1 cellular context compared by ENCODE assay signal in genomic region chr1:155107309-155108283, GRCh38.
TF ChIP-seq lines count a peak whose summit lies in the region.

No MANE protein-coding gene starts in this region.

TF ChIP-seq in HepG2, 621 proteins besides CTCF, POLR2A, EP300 and RAD21 (continued from another document and continues in another):
- no peak for TF ChIP-seq SNAPC2 (CRISPR knock-in tag; IDR thresholded peaks at IDR 0.05)
- TF ChIP-seq, protein P1, sequence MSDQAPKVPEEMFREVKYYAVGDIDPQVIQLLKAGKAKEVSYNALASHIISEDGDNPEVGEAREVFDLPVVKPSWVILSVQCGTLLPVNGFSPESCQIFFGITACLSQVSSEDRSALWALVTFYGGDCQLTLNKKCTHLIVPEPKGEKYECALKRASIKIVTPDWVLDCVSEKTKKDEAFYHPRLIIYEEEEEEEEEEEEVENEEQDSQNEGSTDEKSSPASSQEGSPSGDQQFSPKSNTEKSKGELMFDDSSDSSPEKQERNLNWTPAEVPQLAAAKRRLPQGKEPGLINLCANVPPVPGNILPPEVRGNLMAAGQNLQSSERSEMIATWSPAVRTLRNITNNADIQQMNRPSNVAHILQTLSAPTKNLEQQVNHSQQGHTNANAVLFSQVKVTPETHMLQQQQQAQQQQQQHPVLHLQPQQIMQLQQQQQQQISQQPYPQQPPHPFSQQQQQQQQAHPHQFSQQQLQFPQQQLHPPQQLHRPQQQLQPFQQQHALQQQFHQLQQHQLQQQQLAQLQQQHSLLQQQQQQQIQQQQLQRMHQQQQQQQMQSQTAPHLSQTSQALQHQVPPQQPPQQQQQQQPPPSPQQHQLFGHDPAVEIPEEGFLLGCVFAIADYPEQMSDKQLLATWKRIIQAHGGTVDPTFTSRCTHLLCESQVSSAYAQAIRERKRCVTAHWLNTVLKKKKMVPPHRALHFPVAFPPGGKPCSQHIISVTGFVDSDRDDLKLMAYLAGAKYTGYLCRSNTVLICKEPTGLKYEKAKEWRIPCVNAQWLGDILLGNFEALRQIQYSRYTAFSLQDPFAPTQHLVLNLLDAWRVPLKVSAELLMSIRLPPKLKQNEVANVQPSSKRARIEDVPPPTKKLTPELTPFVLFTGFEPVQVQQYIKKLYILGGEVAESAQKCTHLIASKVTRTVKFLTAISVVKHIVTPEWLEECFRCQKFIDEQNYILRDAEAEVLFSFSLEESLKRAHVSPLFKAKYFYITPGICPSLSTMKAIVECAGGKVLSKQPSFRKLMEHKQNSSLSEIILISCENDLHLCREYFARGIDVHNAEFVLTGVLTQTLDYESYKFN (CRISPR knock-in tag; conservative IDR thresholded peaks at IDR 0.05) = peak; percentile 71
- TF ChIP-seq ZNF790 (CRISPR knock-in tag; IDR thresholded peaks at IDR 0.05; ENCODE audit: borderline replicate concordance) = no peak
- TF ChIP-seq TFDP2 (CRISPR knock-in tag; IDR thresholded peaks at IDR 0.05) = peak; percentile 73; the same call in 1 of the 2 replicates
- TF ChIP-seq ZNF354B (CRISPR knock-in tag; IDR thresholded peaks at IDR 0.05) = no peak
- no peak for TF ChIP-seq NR3C1 (CRISPR knock-in tag; IDR thresholded peaks at IDR 0.05)
- peak; percentile 35; the same call in 1 of the 2 replicates for TF ChIP-seq FOXJ3 (CRISPR knock-in tag; IDR thresholded peaks at IDR 0.05; ENCODE audit: borderline replicate concordance)
- TF ChIP-seq, protein P2, sequence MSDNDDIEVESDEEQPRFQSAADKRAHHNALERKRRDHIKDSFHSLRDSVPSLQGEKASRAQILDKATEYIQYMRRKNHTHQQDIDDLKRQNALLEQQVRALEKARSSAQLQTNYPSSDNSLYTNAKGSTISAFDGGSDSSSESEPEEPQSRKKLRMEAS (IDR thresholded peaks at IDR 0.05) = peak; percentile 69
- TF ChIP-seq, protein P3, sequence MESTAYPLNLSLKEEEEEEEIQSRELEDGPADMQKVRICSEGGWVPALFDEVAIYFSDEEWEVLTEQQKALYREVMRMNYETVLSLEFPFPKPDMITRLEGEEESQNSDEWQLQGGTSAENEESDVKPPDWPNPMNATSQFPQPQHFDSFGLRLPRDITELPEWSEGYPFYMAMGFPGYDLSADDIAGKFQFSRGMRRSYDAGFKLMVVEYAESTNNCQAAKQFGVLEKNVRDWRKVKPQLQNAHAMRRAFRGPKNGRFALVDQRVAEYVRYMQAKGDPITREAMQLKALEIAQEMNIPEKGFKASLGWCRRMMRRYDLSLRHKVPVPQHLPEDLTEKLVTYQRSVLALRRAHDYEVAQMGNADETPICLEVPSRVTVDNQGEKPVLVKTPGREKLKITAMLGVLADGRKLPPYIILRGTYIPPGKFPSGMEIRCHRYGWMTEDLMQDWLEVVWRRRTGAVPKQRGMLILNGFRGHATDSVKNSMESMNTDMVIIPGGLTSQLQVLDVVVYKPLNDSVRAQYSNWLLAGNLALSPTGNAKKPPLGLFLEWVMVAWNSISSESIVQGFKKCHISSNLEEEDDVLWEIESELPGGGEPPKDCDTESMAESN (CRISPR knock-in tag; conservative IDR thresholded peaks at IDR 0.05) = no peak; the same call in 1 of the 2 replicates
- no peak for TF ChIP-seq SMAD9 (CRISPR knock-in tag; IDR thresholded peaks at IDR 0.05)
- TF ChIP-seq BHLHE40 (IDR thresholded peaks at IDR 0.05; ENCODE audit: low read length) = peak; percentile 97
- no peak for TF ChIP-seq ZNF318 (CRISPR knock-in tag; IDR thresholded peaks at IDR 0.05)
- TF ChIP-seq ZNF235 (CRISPR knock-in tag; IDR thresholded peaks at IDR 0.05; ENCODE audit: borderline replicate concordance) = no peak
- peak; percentile 75; the same call in 1 of the 2 replicates for TF ChIP-seq NCOR1 (IDR thresholded peaks at IDR 0.05; ENCODE audit: borderline replicate concordance, low read length)
- TF ChIP-seq ZNF777 (CRISPR knock-in tag; IDR thresholded peaks at IDR 0.05) = no peak
- TF ChIP-seq BATF2 (CRISPR knock-in tag; IDR thresholded peaks at IDR 0.05) = no peak
- TF ChIP-seq ZFYVE20 (CRISPR knock-in tag; IDR thresholded peaks at IDR 0.05; ENCODE audit: borderline replicate concordance, low read depth) = no peak
- TF ChIP-seq CREB1 (IDR thresholded peaks at IDR 0.05) = peak; percentile 67
- peak; percentile 70; the same call in 1 of the 2 replicates for TF ChIP-seq CREB1 (CRISPR knock-in tag; IDR thresholded peaks at IDR 0.05)
- TF ChIP-seq ZNF382 (CRISPR knock-in tag; IDR thresholded peaks at IDR 0.05; ENCODE audit: borderline replicate concordance) = no peak
- TF ChIP-seq FUBP1 (CRISPR knock-in tag; IDR thresholded peaks at IDR 0.05; ENCODE audit: borderline replicate concordance) = no peak
- no peak for TF ChIP-seq KAT2B (IDR thresholded peaks at IDR 0.05; ENCODE audit: borderline replicate concordance, low read depth, low read length)
- TF ChIP-seq PRPF4 (IDR thresholded peaks at IDR 0.05; ENCODE audit: low read depth, low read length, poor library complexity, severe bottlenecking) = no peak
- TF ChIP-seq ZNF713 (CRISPR knock-in tag; IDR thresholded peaks at IDR 0.05) = no peak
- peak; percentile 86 for TF ChIP-seq CEBPG (CRISPR knock-in tag; IDR thresholded peaks at IDR 0.05)
- TF ChIP-seq ZNF530 (CRISPR knock-in tag; IDR thresholded peaks at IDR 0.05; ENCODE audit: low read depth) = no peak
- no peak for TF ChIP-seq MZF1 (CRISPR knock-in tag; IDR thresholded peaks at IDR 0.05; ENCODE audit: borderline replicate concordance)
- 0 out of 2 replicates have a peak, but pooled peaks have one; percentile 62 for TF ChIP-seq ZNF501 (CRISPR knock-in tag; IDR thresholded peaks at IDR 0.05)
- peak; percentile 52; the same call in 1 of the 2 replicates for TF ChIP-seq REPIN1 (CRISPR knock-in tag; IDR thresholded peaks at IDR 0.05; ENCODE audit: borderline replicate concordance, low read depth)
- no peak for TF ChIP-seq ATF7-NPFF (CRISPR knock-in tag; IDR thresholded peaks at IDR 0.05; ENCODE audit: low read depth)
- TF ChIP-seq MTA1 (CRISPR knock-in tag; IDR thresholded peaks at IDR 0.05; ENCODE audit: borderline replicate concordance) = no peak
- TF ChIP-seq ZNF556 (CRISPR knock-in tag; IDR thresholded peaks at IDR 0.05; ENCODE audit: borderline replicate concordance) = no peak
- no peak for TF ChIP-seq RELA (CRISPR knock-in tag; IDR thresholded peaks at IDR 0.05)
- TF ChIP-seq, protein P4, sequence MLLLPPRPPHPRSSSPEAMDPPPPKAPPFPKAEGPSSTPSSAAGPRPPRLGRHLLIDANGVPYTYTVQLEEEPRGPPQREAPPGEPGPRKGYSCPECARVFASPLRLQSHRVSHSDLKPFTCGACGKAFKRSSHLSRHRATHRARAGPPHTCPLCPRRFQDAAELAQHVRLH (CRISPR knock-in tag; IDR thresholded peaks at IDR 0.05; ENCODE audit: borderline replicate concordance, low read depth) = no peak
- TF ChIP-seq SMC3 (IDR thresholded peaks at IDR 0.05; ENCODE audit: low read length) = no peak
- no peak for TF ChIP-seq DNMT1 (CRISPR knock-in tag; IDR thresholded peaks at IDR 0.05)
- no peak for TF ChIP-seq NFE2L2 (IDR thresholded peaks at IDR 0.05; ENCODE audit: low read length)
- TF ChIP-seq, protein P5, sequence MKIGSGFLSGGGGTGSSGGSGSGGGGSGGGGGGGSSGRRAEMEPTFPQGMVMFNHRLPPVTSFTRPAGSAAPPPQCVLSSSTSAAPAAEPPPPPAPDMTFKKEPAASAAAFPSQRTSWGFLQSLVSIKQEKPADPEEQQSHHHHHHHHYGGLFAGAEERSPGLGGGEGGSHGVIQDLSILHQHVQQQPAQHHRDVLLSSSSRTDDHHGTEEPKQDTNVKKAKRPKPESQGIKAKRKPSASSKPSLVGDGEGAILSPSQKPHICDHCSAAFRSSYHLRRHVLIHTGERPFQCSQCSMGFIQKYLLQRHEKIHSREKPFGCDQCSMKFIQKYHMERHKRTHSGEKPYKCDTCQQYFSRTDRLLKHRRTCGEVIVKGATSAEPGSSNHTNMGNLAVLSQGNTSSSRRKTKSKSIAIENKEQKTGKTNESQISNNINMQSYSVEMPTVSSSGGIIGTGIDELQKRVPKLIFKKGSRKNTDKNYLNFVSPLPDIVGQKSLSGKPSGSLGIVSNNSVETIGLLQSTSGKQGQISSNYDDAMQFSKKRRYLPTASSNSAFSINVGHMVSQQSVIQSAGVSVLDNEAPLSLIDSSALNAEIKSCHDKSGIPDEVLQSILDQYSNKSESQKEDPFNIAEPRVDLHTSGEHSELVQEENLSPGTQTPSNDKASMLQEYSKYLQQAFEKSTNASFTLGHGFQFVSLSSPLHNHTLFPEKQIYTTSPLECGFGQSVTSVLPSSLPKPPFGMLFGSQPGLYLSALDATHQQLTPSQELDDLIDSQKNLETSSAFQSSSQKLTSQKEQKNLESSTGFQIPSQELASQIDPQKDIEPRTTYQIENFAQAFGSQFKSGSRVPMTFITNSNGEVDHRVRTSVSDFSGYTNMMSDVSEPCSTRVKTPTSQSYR (CRISPR knock-in tag; IDR thresholded peaks at IDR 0.05; ENCODE audit: borderline replicate concordance) = peak; percentile 21; the same call in 1 of the 2 replicates
- peak; percentile 68 for TF ChIP-seq RARA (CRISPR knock-in tag; IDR thresholded peaks at IDR 0.05)
- TF ChIP-seq ZNF83 (CRISPR knock-in tag; IDR thresholded peaks at IDR 0.05; ENCODE audit: borderline replicate concordance) = no peak
- no peak for TF ChIP-seq ZNF780A (CRISPR knock-in tag; IDR thresholded peaks at IDR 0.05)
- 0 out of 2 replicates have a peak, but pooled peaks have one; percentile 33 for TF ChIP-seq ZMYM2 (CRISPR knock-in tag; IDR thresholded peaks at IDR 0.05)
- TF ChIP-seq CHD2 (IDR thresholded peaks at IDR 0.05; ENCODE audit: low read depth, low read length) = no peak
